In genomic region chr10:114507449-114507848, GRCh38 we compare ENCODE assay signal across 9 cellular contexts.
DNase-seq lines count a peak whose midpoint lies in the region; ATAC-seq and TF ChIP-seq lines count a peak whose summit lies in the region.
"Had no signal": no experiment of that assay in that cellular context is flagged by ENCODE, and none has a peak within 500 bp of the region (broad histone marks: within the 10 kb centered on the region; RNA-seq: fewer than 3 reads in every experiment).

No MANE protein-coding gene starts in this region.

- H3K79me2 ChIP-seq in mesendoderm (ENCODE audit: control insufficient read depth, insufficient read depth, low read length), result no peaks in the 10 kb centered on the region

- no peak overlapping the region for H2BK120ac ChIP-seq in mesendoderm (ENCODE audit: low read depth, low read length)

- no peak for DNase-seq in activated CD4-positive, alpha-beta T cell treated with anti-CD3 and anti-CD28 coated beads for 36 hours
- DNase-seq in activated CD4-positive, alpha-beta T cell treated with anti-CD3 and anti-CD28 coated beads, Interleukin-2, amount 50 U/mL, for 48 hours, result no peak
- peak; percentile 84 for DNase-seq in cerebellar cortex (ENCODE audit: low spot score)
- no peak for DNase-seq in memory B cell (ENCODE audit: low spot score in 2 of 2)
- DNase-seq in upper lobe of right lung, result peak; percentile 93
- no peak for DNase-seq in spleen
- no peak for DNase-seq in mesendoderm

- TF ChIP-seq POLR2A in spleen (IDR thresholded peaks at IDR 0.05), result no peak

- intact Hi-C loops in activated CD4-positive, alpha-beta T cell treated with anti-CD3 and anti-CD28 coated beads for 36 hours (cut with DNase I, micrococcal nuclease), result no loop called here
- intact Hi-C loops in upper lobe of right lung (cut with DNase I) (no loop called here), spleen (cut with DNase I; ENCODE audit: low total_unique reads) (no loop called here)

- no peaks in the 10 kb centered on the region for H3K27me3 ChIP-seq in upper lobe of right lung
- H3K27me3 ChIP-seq in spleen (replicated peaks in 1 of 7), result no peaks in the 10 kb centered on the region
- no peaks in the 10 kb centered on the region for H3K27me3 ChIP-seq in mesendoderm (ENCODE audit: insufficient read depth, low read length, poor library complexity)

- no peak overlapping the region for H3K23ac ChIP-seq in mesendoderm (ENCODE audit: low read length)

- no peak overlapping the region for H4K8ac ChIP-seq in mesendoderm (ENCODE audit: low read depth, low read length)

- H3K36me3 Mint-ChIP-seq in activated CD4-positive, alpha-beta T cell treated with anti-CD3 and anti-CD28 coated beads for 36 hours (ENCODE audit: low read depth), result peaks cover 36% of the 10 kb centered on the region
- peaks cover 27% of the 10 kb centered on the region for H3K36me3 Mint-ChIP-seq in memory B cell

- no peak overlapping the region for H3K4me3 Mint-ChIP-seq in activated CD4-positive, alpha-beta T cell treated with anti-CD3 and anti-CD28 coated beads for 36 hours
- H3K4me3 Mint-ChIP-seq in memory B cell, result no peak overlapping the region
- H3K4me3 Mint-ChIP-seq: neural crest cell had no signal

- H3K4me1 ChIP-seq in upper lobe of right lung (peaks cover 43% of the 10 kb centered on the region), spleen (peaks cover 0 to 50% (median 8%) of the 10 kb centered on the region in 6 donors), mesendoderm (ENCODE audit: control insufficient read depth, low read depth, low read length) (peaks cover 2% of the 10 kb centered on the region)

- H3K27ac Mint-ChIP-seq in activated CD4-positive, alpha-beta T cell treated with anti-CD3 and anti-CD28 coated beads for 36 hours, result peak overlapping the region; percentile 84
- peak overlapping the region; percentile 78 for H3K27ac Mint-ChIP-seq in memory B cell

- POLR2A ChIA-PET in activated CD4-positive, alpha-beta T cell treated with anti-CD3 and anti-CD28 coated beads for 36 hours (lab: Charles Lee), result interaction anchor here (1.0 kb wide), 1 partner anchor 8 kb away, joined by 3 read pairs; no protein-coding TSS in a partner anchor

- peaks cover 85% of the 10 kb centered on the region for H3K4me1 Mint-ChIP-seq in activated CD4-positive, alpha-beta T cell treated with anti-CD3 and anti-CD28 coated beads for 36 hours
- peaks cover 39% of the 10 kb centered on the region for H3K4me1 Mint-ChIP-seq in memory B cell

- H3K56ac ChIP-seq in mesendoderm (ENCODE audit: low read length), result no peak overlapping the region

- CTCF ChIA-PET in activated CD4-positive, alpha-beta T cell treated with anti-CD3 and anti-CD28 coated beads for 36 hours (lab: Charles Lee), result interaction anchor here (1.2 to 11.1 kb wide), 2 partner anchors 13 to 36 kb away, joined by 4 to 187 read pairs; no protein-coding TSS in a partner anchor

- H2BK15ac ChIP-seq in mesendoderm (replicated peaks; ENCODE audit: low read depth), result no peak overlapping the region

- WGBS in spleen, 5 donors, result 69 to 83% (median 71%) methylated on average over 4 of the region's 4 CpGs
- no CpG with 5 or more reads among the region's 4 CpGs for WGBS in mesendoderm (ENCODE audit: extremely low coverage, insufficient coverage, low lambda C conversion rate)

- H3K4me3 ChIP-seq in upper lobe of right lung (no peak overlapping the region), spleen (no peak overlapping the region), mesendoderm (ENCODE audit: low read length) (no peak overlapping the region)

- ATAC-seq in activated CD4-positive, alpha-beta T cell treated with anti-CD3 and anti-CD28 coated beads for 36 hours, result no peak
- ATAC-seq in memory B cell (ENCODE audit: low read depth) (no peak), upper lobe of right lung (peak; percentile 96), GM21367 (IDR thresholded peaks at IDR 0.05; ENCODE audit: unreplicated experiment) (no peak)

- TF ChIP-seq CTCF in upper lobe of right lung (IDR thresholded peaks at IDR 0.05), result no peak
- TF ChIP-seq CTCF in spleen (IDR thresholded peaks at IDR 0.05 in 8 of 11, conservative IDR thresholded peaks at IDR 0.05 in 3 of 11), result no peak

- H3K27me3 Mint-ChIP-seq in activated CD4-positive, alpha-beta T cell treated with anti-CD3 and anti-CD28 coated beads for 36 hours, result no peaks in the 10 kb centered on the region
- no peaks in the 10 kb centered on the region for H3K27me3 Mint-ChIP-seq in memory B cell

- H4K5ac ChIP-seq in mesendoderm (ENCODE audit: low read length), result no peak overlapping the region

- H3K4ac ChIP-seq in mesendoderm (ENCODE audit: low read depth, low read length), result no peak overlapping the region

- no peak overlapping the region for H2AK5ac ChIP-seq in mesendoderm (ENCODE audit: low read length)

- H3K4me2 ChIP-seq in mesendoderm (ENCODE audit: low read length), result no peak overlapping the region

- H3K18ac ChIP-seq in mesendoderm (ENCODE audit: low read length), result no peak overlapping the region

- no peaks in the 10 kb centered on the region for H3K36me3 ChIP-seq in upper lobe of right lung
- H3K36me3 ChIP-seq in spleen, result no peaks in the 10 kb centered on the region
- no peaks in the 10 kb centered on the region for H3K36me3 ChIP-seq in mesendoderm (ENCODE audit: control insufficient read depth, insufficient read depth, low read length)

- no peaks in the 10 kb centered on the region for H3K79me1 ChIP-seq in mesendoderm (ENCODE audit: low read length)

- H2BK5ac ChIP-seq in mesendoderm (ENCODE audit: low read length), result no peak overlapping the region

- no peak overlapping the region for H3K9ac ChIP-seq in mesendoderm (ENCODE audit: low read length)

- H3K9me3 ChIP-seq in upper lobe of right lung (no peaks in the 10 kb centered on the region), spleen (no peaks in the 10 kb centered on the region)

- peak overlapping the region; percentile 47 for H3K27ac ChIP-seq in upper lobe of right lung
- no peak overlapping the region for H3K27ac ChIP-seq in spleen
- H3K27ac ChIP-seq in mesendoderm (ENCODE audit: low read depth, low read length), result no peak overlapping the region

- peaks cover 3% of the 10 kb centered on the region for H3K9me3 Mint-ChIP-seq in activated CD4-positive, alpha-beta T cell treated with anti-CD3 and anti-CD28 coated beads for 36 hours (ENCODE audit: low read depth)
- no peaks in the 10 kb centered on the region for H3K9me3 Mint-ChIP-seq in memory B cell
- H3K9me3 Mint-ChIP-seq: neural crest cell had no signal

Comparison
In these comparisons a context has a peak if more than half of its experiments do, and no peak if none do; other contexts are left out.
1. DNase-seq: peak in cerebellar cortex (single experiment) and upper lobe of right lung (single experiment); none in activated CD4-positive, alpha-beta T cell treated with anti-CD3 and anti-CD28 coated beads for 36 hours (single experiment), activated CD4-positive, alpha-beta T cell treated with anti-CD3 and anti-CD28 coated beads, Interleukin-2, amount 50 U/mL, for 48 hours (0 of 2), memory B cell (0 of 2), spleen (single experiment) and mesendoderm (single experiment).